In the genomic region with DNA sequence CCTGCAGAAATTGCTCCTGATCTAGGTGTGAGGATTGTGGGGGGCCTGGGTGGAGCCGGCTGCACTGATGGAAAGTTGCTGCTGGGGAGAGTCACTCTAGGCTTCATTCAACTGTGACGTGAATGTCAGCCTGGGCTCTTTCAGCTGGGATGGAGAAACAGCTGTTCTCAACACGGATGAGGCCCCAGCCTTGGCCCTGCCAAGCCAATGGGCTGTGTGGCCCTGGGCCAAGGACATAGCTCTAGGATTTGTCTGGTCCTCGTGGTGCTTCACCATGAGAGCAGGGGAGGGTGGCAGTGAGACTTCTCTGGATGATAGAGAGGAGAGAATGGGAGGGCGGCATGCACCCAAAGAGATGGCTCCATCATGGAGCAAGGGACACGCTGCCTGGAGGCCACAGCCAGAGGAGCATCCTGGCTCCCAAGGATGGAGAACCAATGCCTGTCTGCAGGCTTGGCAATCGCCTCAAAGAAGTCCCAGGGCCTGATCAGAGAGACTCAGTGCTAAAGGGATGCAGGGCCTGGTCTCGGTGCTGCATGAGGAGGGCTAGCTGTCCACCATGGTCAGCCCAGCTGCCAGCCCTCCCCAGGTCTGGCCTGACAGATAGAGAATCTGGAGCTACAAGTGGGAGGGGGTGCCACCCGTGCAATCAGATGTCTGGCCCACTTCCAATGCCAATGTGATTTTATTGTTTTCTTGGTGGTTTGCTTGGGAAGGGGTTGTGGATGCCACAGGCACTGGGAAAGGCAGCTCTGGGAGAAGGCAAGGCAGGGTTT, we compare ENCODE assay signal across 3 cellular contexts.
TF ChIP-seq lines count a peak whose summit lies in the region.

No MANE protein-coding gene starts in this region.

TF ChIP-seq in SK-N-SH, 30 proteins besides CTCF, POLR2A, EP300 and RAD21:
- TF ChIP-seq, protein P1, sequence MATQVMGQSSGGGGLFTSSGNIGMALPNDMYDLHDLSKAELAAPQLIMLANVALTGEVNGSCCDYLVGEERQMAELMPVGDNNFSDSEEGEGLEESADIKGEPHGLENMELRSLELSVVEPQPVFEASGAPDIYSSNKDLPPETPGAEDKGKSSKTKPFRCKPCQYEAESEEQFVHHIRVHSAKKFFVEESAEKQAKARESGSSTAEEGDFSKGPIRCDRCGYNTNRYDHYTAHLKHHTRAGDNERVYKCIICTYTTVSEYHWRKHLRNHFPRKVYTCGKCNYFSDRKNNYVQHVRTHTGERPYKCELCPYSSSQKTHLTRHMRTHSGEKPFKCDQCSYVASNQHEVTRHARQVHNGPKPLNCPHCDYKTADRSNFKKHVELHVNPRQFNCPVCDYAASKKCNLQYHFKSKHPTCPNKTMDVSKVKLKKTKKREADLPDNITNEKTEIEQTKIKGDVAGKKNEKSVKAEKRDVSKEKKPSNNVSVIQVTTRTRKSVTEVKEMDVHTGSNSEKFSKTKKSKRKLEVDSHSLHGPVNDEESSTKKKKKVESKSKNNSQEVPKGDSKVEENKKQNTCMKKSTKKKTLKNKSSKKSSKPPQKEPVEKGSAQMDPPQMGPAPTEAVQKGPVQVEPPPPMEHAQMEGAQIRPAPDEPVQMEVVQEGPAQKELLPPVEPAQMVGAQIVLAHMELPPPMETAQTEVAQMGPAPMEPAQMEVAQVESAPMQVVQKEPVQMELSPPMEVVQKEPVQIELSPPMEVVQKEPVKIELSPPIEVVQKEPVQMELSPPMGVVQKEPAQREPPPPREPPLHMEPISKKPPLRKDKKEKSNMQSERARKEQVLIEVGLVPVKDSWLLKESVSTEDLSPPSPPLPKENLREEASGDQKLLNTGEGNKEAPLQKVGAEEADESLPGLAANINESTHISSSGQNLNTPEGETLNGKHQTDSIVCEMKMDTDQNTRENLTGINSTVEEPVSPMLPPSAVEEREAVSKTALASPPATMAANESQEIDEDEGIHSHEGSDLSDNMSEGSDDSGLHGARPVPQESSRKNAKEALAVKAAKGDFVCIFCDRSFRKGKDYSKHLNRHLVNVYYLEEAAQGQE (IDR thresholded peaks at IDR 0.05; ENCODE audit: low read depth, low read length), result no peak
- TF ChIP-seq GATA2 (CRISPR knock-in tag; IDR thresholded peaks at IDR 0.05) (peak; percentile 61; the same call in 1 of the 2 replicates), FOXJ3 (CRISPR knock-in tag; IDR thresholded peaks at IDR 0.05) (0 out of 2 replicates have a peak, but pooled peaks have one; percentile 6)
TF ChIP-seq in SK-N-SH: peak in this region for 2.

TF ChIP-seq in SK-N-SH treated with all-trans-retinoic acid at 6 μM for 48 hours, 23 proteins besides CTCF, POLR2A, EP300 and RAD21:
- TF ChIP-seq, protein P2, sequence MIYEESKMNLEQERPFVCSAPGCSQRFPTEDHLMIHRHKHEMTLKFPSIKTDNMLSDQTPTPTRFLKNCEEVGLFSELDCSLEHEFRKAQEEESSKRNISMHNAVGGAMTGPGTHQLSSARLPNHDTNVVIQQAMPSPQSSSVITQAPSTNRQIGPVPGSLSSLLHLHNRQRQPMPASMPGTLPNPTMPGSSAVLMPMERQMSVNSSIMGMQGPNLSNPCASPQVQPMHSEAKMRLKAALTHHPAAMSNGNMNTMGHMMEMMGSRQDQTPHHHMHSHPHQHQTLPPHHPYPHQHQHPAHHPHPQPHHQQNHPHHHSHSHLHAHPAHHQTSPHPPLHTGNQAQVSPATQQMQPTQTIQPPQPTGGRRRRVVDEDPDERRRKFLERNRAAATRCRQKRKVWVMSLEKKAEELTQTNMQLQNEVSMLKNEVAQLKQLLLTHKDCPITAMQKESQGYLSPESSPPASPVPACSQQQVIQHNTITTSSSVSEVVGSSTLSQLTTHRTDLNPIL (CRISPR knock-in tag; IDR thresholded peaks at IDR 0.05; ENCODE audit: low read depth), result no peak
- no peak for TF ChIP-seq OSR1 (CRISPR knock-in tag; IDR thresholded peaks at IDR 0.05)
- TF ChIP-seq GLIS3 (CRISPR knock-in tag; IDR thresholded peaks at IDR 0.05), result no peak
- no peak for TF ChIP-seq ZC3H10 (CRISPR knock-in tag; IDR thresholded peaks at IDR 0.05)
- TF ChIP-seq ZNF565 (CRISPR knock-in tag; conservative IDR thresholded peaks at IDR 0.05; ENCODE audit: low read depth), result no peak
- TF ChIP-seq PPARA (CRISPR knock-in tag; IDR thresholded peaks at IDR 0.05; ENCODE audit: borderline replicate concordance), result no peak
- no peak for TF ChIP-seq TCF4 (CRISPR knock-in tag; IDR thresholded peaks at IDR 0.05; ENCODE audit: borderline replicate concordance)
- TF ChIP-seq, protein P3, sequence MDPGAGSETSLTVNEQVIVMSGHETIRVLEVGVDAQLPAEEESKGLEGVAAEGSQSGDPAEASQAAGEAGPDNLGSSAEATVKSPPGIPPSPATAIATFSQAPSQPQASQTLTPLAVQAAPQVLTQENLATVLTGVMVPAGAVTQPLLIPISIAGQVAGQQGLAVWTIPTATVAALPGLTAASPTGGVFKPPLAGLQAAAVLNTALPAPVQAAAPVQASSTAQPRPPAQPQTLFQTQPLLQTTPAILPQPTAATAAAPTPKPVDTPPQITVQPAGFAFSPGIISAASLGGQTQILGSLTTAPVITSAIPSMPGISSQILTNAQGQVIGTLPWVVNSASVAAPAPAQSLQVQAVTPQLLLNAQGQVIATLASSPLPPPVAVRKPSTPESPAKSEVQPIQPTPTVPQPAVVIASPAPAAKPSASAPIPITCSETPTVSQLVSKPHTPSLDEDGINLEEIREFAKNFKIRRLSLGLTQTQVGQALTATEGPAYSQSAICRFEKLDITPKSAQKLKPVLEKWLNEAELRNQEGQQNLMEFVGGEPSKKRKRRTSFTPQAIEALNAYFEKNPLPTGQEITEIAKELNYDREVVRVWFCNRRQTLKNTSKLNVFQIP (CRISPR knock-in tag; IDR thresholded peaks at IDR 0.05; ENCODE audit: borderline replicate concordance, low read depth), result no peak
- TF ChIP-seq, protein P4, sequence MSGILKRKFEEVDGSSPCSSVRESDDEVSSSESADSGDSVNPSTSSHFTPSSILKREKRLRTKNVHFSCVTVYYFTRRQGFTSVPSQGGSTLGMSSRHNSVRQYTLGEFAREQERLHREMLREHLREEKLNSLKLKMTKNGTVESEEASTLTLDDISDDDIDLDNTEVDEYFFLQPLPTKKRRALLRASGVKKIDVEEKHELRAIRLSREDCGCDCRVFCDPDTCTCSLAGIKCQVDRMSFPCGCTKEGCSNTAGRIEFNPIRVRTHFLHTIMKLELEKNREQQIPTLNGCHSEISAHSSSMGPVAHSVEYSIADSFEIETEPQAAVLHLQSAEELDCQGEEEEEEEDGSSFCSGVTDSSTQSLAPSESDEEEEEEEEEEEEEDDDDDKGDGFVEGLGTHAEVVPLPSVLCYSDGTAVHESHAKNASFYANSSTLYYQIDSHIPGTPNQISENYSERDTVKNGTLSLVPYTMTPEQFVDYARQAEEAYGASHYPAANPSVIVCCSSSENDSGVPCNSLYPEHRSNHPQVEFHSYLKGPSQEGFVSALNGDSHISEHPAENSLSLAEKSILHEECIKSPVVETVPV (CRISPR knock-in tag; IDR thresholded peaks at IDR 0.05), result no peak
- TF ChIP-seq SNAI2 (CRISPR knock-in tag; IDR thresholded peaks at IDR 0.05), result no peak
- TF ChIP-seq, protein P5, sequence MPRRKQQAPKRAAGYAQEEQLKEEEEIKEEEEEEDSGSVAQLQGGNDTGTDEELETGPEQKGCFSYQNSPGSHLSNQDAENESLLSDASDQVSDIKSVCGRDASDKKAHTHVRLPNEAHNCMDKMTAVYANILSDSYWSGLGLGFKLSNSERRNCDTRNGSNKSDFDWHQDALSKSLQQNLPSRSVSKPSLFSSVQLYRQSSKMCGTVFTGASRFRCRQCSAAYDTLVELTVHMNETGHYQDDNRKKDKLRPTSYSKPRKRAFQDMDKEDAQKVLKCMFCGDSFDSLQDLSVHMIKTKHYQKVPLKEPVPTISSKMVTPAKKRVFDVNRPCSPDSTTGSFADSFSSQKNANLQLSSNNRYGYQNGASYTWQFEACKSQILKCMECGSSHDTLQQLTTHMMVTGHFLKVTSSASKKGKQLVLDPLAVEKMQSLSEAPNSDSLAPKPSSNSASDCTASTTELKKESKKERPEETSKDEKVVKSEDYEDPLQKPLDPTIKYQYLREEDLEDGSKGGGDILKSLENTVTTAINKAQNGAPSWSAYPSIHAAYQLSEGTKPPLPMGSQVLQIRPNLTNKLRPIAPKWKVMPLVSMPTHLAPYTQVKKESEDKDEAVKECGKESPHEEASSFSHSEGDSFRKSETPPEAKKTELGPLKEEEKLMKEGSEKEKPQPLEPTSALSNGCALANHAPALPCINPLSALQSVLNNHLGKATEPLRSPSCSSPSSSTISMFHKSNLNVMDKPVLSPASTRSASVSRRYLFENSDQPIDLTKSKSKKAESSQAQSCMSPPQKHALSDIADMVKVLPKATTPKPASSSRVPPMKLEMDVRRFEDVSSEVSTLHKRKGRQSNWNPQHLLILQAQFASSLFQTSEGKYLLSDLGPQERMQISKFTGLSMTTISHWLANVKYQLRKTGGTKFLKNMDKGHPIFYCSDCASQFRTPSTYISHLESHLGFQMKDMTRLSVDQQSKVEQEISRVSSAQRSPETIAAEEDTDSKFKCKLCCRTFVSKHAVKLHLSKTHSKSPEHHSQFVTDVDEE (CRISPR knock-in tag; IDR thresholded peaks at IDR 0.05), result no peak
- TF ChIP-seq ZFP30 (CRISPR knock-in tag; IDR thresholded peaks at IDR 0.05), result no peak

TF ChIP-seq in H1, 55 proteins besides CTCF, POLR2A, EP300 and RAD21:
- TF ChIP-seq POU5F1 (IDR thresholded peaks at IDR 0.05; ENCODE audit: low read depth, low read length) (no peak), RNF2 (IDR thresholded peaks at IDR 0.05; ENCODE audit: borderline replicate concordance, low read depth, low read length, missing control alignments, poor library complexity, severe bottlenecking) (no peak), CEBPB (IDR thresholded peaks at IDR 0.05; ENCODE audit: low read depth, low read length) (no peak), CREB1 (IDR thresholded peaks at IDR 0.05) (no peak), YY1 (IDR thresholded peaks at IDR 0.05; ENCODE audit: low read depth, low read length) (no peak), RXRA (IDR thresholded peaks at IDR 0.05; ENCODE audit: insufficient read depth, low read depth, low read length) (no peak), SIN3A (conservative IDR thresholded peaks at IDR 0.05 in 1 of 2, IDR thresholded peaks at IDR 0.05 in 1 of 2; ENCODE audit: low read depth in 1 of 2, low read length in 2 of 2) (no peak), NANOG (IDR thresholded peaks at IDR 0.05; ENCODE audit: insufficient read depth, low read depth, low read length, poor library complexity, severe bottlenecking) (no peak), TCF12 (IDR thresholded peaks at IDR 0.05; ENCODE audit: low read depth, low read length) (no peak), EZH2 (IDR thresholded peaks at IDR 0.05; ENCODE audit: low read depth, low read length, severe bottlenecking) (no peak), CTBP2 (IDR thresholded peaks at IDR 0.05; ENCODE audit: borderline replicate concordance, insufficient read depth, insufficient read length, low read length) (no peak), BRCA1 (IDR thresholded peaks at IDR 0.05; ENCODE audit: low read depth, low read length) (no peak), CHD1 (IDR thresholded peaks at IDR 0.05; ENCODE audit: low read depth, low read length) (no peak), JUN (IDR thresholded peaks at IDR 0.05; ENCODE audit: low read depth, low read length) (no peak)
TF ChIP-seq in H1: peak in this region for 0.
